In the genomic region with DNA sequence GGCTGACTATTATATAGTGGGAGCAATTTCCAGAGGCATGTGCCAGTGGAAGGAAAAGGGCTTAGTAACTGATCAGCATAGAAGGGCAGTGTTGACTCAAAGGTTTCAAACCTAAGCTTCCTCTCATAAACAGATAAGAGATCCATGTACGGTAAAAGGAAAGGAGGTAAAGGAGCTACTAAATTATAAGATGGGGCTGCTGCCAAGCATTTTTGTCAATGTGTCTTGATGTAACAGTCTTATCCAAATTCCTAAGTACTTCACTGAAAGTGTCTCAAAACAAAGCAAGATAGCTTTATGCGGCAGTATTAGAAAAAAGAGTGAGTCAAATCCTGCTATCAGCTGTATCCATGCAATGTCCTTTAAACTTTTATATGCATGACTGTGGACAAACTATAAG, we compare ENCODE assay signal across 25 cellular contexts.
"Had no signal": no experiment of that assay in that cellular context is flagged by ENCODE, and none has a peak within 500 bp of the region (broad histone marks: within the 10 kb centered on the region; RNA-seq: fewer than 3 reads in every experiment).

No MANE protein-coding gene starts in this region.

- H3K4me1 ChIP-seq: ascending aorta, Peyer's patch had no signal

- H3K4me3 ChIP-seq: ascending aorta, K562, Peyer's patch, SJCRH30 had no signal

- H3K36me3 ChIP-seq: ascending aorta, Peyer's patch, SJCRH30 had no signal

- H3K9me3 ChIP-seq: ascending aorta, Peyer's patch, SJCRH30 had no signal

- H3K27me3 ChIP-seq: ascending aorta, Peyer's patch, SJCRH30 had no signal

- DNase-seq: activated B cell treated with CpG ODN at 0.5 μM for 24 hours; activated CD4-positive, alpha-beta T cell treated with anti-CD3 and anti-CD28 coated beads for 1 hour; activated CD4-positive, alpha-beta T cell treated with anti-CD3 and anti-CD28 coated beads, Interleukin-2, amount 10 ng/mL, durations not matched to agents 24 days and 14 days; activated CD4-positive, alpha-beta T cell treated with anti-CD3 and anti-CD28 coated beads, Interleukin-2, amount 50 U/mL, for 48 hours; activated CD8-positive, alpha-beta memory T cell treated with anti-CD3 and anti-CD28 coated beads, Interleukin-2, amount 10 ng/mL, durations not matched to agents 7 days and 5 days; activated effector memory CD4-positive, alpha-beta T cell treated with Interleukin-2 at 50 U/mL for 16 hours; activated naive CD4-positive, alpha-beta T cell; activated T-cell treated with anti-CD3 and anti-CD28 coated beads, Interleukin-2, amount 50 U/mL, for 24 hours; amniotic stem cell; Karpas-422; MM.1S; NCI-H1105; NCI-H1436; NCI-H1694 treated with DMSO at 0.1 percent for 48 hours; NCI-H2029 treated with DMSO at 0.1 percent for 48 hours; NCI-H446; NCI-H524; Peyer's patch; Right ventricle myocardium superior; T1000 had no signal

- H3K27ac ChIP-seq: ascending aorta, Peyer's patch, RWPE1, SJCRH30 had no signal

- ATAC-seq: activated CD8-positive, alpha-beta memory T cell treated with anti-CD3 and anti-CD28 coated beads, Interleukin-2, amount 10 ng/mL, durations not matched to agents 7 days and 5 days; K562; SK-N-SH treated with all-trans-retinoic acid at 6 μM for 48 hours had no signal
